Comparison of ENCODE assay signal across 11 cellular contexts in the genomic region with DNA sequence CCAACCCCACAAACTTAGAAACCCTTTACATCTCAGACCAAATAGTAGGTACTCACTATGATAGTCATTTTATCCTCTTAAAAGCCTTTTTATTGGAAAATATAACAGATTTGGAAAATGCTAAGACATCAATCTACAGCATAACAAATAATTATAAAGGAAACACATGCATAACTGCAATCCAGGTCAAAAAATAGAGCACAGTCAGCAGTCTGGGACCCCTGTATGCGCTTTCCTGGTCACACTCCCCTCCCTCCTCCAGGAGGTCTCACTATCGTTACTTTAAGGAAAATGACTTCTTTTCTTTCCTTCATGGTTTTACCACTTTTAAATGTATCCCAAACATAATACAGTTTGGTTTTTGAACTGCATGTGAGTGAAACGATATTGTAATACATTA.
"Had no signal": no experiment of that assay in that cellular context is flagged by ENCODE, and none has a peak within 500 bp of the region (broad histone marks: within the 10 kb centered on the region; RNA-seq: fewer than 3 reads in every experiment).

No MANE protein-coding gene starts in this region.

- H3K9me3 Mint-ChIP-seq: GM23338, H9, HFFc6 had no signal

- H3K27ac ChIP-seq: GM23248 had no signal

- H3K9ac ChIP-seq: GM23248 had no signal

- H3K4me3 Mint-ChIP-seq: GM23338, H9, HFFc6 had no signal

- H2AFZ ChIP-seq: GM23248, GM23338 had no signal

- ATAC-seq: GM23338, HCT116 had no signal

- DNase-seq: GM23248, GOT3, H7, H9, HCEC 1CT, HFFc6 had no signal

- H3K4me2 ChIP-seq: GM23338 had no signal

- H3K27ac Mint-ChIP-seq: GM23338, H9, HFFc6 had no signal

- H3K9me3 ChIP-seq: HAP-1 had no signal

- H3K4me3 ChIP-seq: GM23248, GM23338, HAP-1 had no signal

- FAIRE-seq: H1, H54 had no signal

- H3K36me3 ChIP-seq: HAP-1 had no signal
